16 cellular contexts compared by ENCODE assay signal in the genomic region with DNA sequence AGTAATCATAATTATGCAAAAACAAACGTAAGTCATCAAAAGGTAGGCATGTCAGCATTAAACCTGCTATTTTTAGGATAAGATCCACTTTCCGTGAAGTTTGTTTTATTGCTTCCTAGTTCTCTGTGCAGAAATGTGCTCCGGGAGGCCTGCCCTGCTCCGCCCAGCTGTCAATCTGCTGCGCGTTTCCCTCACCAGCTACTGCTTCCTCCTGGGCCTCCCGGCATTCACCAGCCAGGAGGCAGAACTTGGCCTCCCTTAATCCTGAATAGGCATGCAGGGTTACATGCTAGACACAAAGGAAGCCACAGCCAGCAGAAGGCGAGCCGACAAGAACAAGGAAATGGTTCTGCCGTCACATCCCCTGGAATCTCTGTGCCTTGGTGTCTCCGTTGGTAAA.
DNase-seq lines count a peak whose midpoint lies in the region; ATAC-seq and TF ChIP-seq lines count a peak whose summit lies in the region.
"Had no signal": no experiment of that assay in that cellular context is flagged by ENCODE, and none has a peak within 500 bp of the region (broad histone marks: within the 10 kb centered on the region; RNA-seq: fewer than 3 reads in every experiment).

No MANE protein-coding gene starts in this region.

- H2BK120ac ChIP-seq in trophoblast cell (ENCODE audit: insufficient read depth, low read length, poor library complexity) = no peak overlapping the region

- no peak overlapping the region for H4K91ac ChIP-seq in trophoblast cell (ENCODE audit: low read depth, low read length)

- H3K14ac ChIP-seq in trophoblast cell (ENCODE audit: low read length) = no peak overlapping the region

- H4K8ac ChIP-seq in trophoblast cell (ENCODE audit: low read depth, low read length) = no peak overlapping the region

- H3K4me3 Mint-ChIP-seq in WTC11 = no peak overlapping the region
- H3K4me3 Mint-ChIP-seq: IgD-negative memory B cell, memory B cell, T-helper 17 cell had no signal

- H3K27me3 Mint-ChIP-seq in WTC11 (ENCODE audit: low read depth) = no peaks in the 10 kb centered on the region
- H3K27me3 Mint-ChIP-seq: IgD-negative memory B cell, memory B cell had no signal

- H3K23ac ChIP-seq in trophoblast cell (ENCODE audit: low read length) = no peak overlapping the region

- H3K27ac Mint-ChIP-seq in WTC11 = no peak overlapping the region
- H3K27ac Mint-ChIP-seq: IgD-negative memory B cell, memory B cell, T-helper 17 cell had no signal

- peaks cover 22% of the 10 kb centered on the region for H3K9me3 Mint-ChIP-seq in WTC11

- no peaks in the 10 kb centered on the region for H3K79me1 ChIP-seq in trophoblast cell (ENCODE audit: low read length)

- H3K4me2 ChIP-seq in trophoblast cell (ENCODE audit: low read length) = no peak overlapping the region
- H3K4me2 ChIP-seq: smooth muscle cell had no signal

- H3K4me3 ChIP-seq in right atrium auricular region = no peak overlapping the region
- H3K4me3 ChIP-seq in trophoblast cell (ENCODE audit: low read depth, low read length) = no peak overlapping the region
- H3K4me3 ChIP-seq: esophagus squamous epithelium, smooth muscle cell had no signal

- no peak overlapping the region for H2AFZ ChIP-seq in trophoblast cell (ENCODE audit: insufficient read depth, low read length, poor library complexity)

- H3K18ac ChIP-seq in trophoblast cell (ENCODE audit: low read length) = no peak overlapping the region

- H3K36me3 ChIP-seq in right atrium auricular region (no peaks in the 10 kb centered on the region), trophoblast cell (ENCODE audit: control insufficient read depth in 1 of 2, insufficient read depth in 2 of 2, low read length in 2 of 2) (no peaks in the 10 kb centered on the region)
- H3K36me3 ChIP-seq: esophagus squamous epithelium had no signal

- H3K4me1 ChIP-seq in right atrium auricular region = no peaks in the 10 kb centered on the region
- H3K4me1 ChIP-seq in trophoblast cell (ENCODE audit: control insufficient read depth in 1 of 2, insufficient read depth in 2 of 2, low read length in 2 of 2) = peaks cover 2% of the 10 kb centered on the region in 2 experiments
- H3K4me1 ChIP-seq: esophagus squamous epithelium had no signal

- no peak overlapping the region for H4K12ac ChIP-seq in trophoblast cell (ENCODE audit: low read depth, low read length)

- H2BK5ac ChIP-seq in trophoblast cell (ENCODE audit: low read depth, low read length, poor library complexity) = no peak overlapping the region

- CTCF ChIA-PET in WTC11 (lab: Charles Lee) = no interaction called here

- no peak overlapping the region for H3K9ac ChIP-seq in trophoblast cell (ENCODE audit: low read length)

- H3K9me3 ChIP-seq in right atrium auricular region (no peaks in the 10 kb centered on the region), trophoblast cell (ENCODE audit: insufficient read depth, low read depth, low read length) (peaks cover 7% of the 10 kb centered on the region)
- H3K9me3 ChIP-seq: esophagus squamous epithelium had no signal

- no peaks in the 10 kb centered on the region for H3K79me2 ChIP-seq in trophoblast cell (ENCODE audit: control insufficient read depth, insufficient read depth, low read length, poor library complexity)

- DNase-seq in HT-29 (ENCODE audit: low spot score) (peak; percentile 32), WTC11 (ENCODE audit: low spot score) (no peak), right atrium auricular region (ENCODE audit: low spot score) (peak; percentile 65), trophoblast cell (peak; percentile 25 to 58), activated gamma-delta T cell (lab: John Stamatoyannopoulos, UW) (no peak)
- no peak for DNase-seq in activated CD8-positive, alpha-beta memory T cell treated with anti-CD3 and anti-CD28 coated beads, Interleukin-2, amount 50 U/mL, for 4 hours
- DNase-seq in effector CD8-positive, alpha-beta T cell (lab: John Stamatoyannopoulos, UW) = no peak
- DNase-seq: activated CD4-positive, alpha-beta T cell treated with anti-CD3 and anti-CD28 coated beads for 4 hours; activated T-cell treated with anti-CD3 and anti-CD28 coated beads, Interleukin-2, amount 50 U/mL, for 48 hours; esophagus squamous epithelium; occipital lobe; T-helper 17 cell had no signal

- peaks cover 2% of the 10 kb centered on the region; the same call in 1 of the 2 replicates for H3K36me3 Mint-ChIP-seq in WTC11
- H3K36me3 Mint-ChIP-seq: IgD-negative memory B cell, memory B cell had no signal

- POLR2A ChIA-PET in WTC11 (lab: Charles Lee) = no interaction called here

- no peak overlapping the region for H2AK5ac ChIP-seq in trophoblast cell (ENCODE audit: low read length)

- H2BK12ac ChIP-seq in trophoblast cell (ENCODE audit: low read length) = no peak overlapping the region

- no peak overlapping the region for H3K4ac ChIP-seq in trophoblast cell (ENCODE audit: low read depth, low read length)

- ATAC-seq in WTC11 (peak; percentile 20; the same call in 1 of the 2 replicates), HG02763 (IDR thresholded peaks at IDR 0.05; ENCODE audit: unreplicated experiment) (no peak)
- ATAC-seq: T-helper 17 cell had no signal

- H3K27ac ChIP-seq in right atrium auricular region (no peak overlapping the region), trophoblast cell (ENCODE audit: low read depth, low read length) (no peak overlapping the region)
- H3K27ac ChIP-seq: esophagus squamous epithelium had no signal

- no CpG with 5 or more reads among the region's 11 CpGs for WGBS in trophoblast cell (ENCODE audit: extremely low coverage, insufficient coverage, insufficient read length)

- TF ChIP-seq CTCF in WTC11 (IDR thresholded peaks at IDR 0.05) = no peak
- no peak for TF ChIP-seq CTCF in right atrium auricular region (IDR thresholded peaks at IDR 0.05)

- no peaks in the 10 kb centered on the region for H3K27me3 ChIP-seq in right atrium auricular region
- no peaks in the 10 kb centered on the region for H3K27me3 ChIP-seq in trophoblast cell (ENCODE audit: insufficient read depth, low read length)
- H3K27me3 ChIP-seq: esophagus squamous epithelium had no signal

- H3K4me1 Mint-ChIP-seq in WTC11 = peaks cover 17% of the 10 kb centered on the region
- H3K4me1 Mint-ChIP-seq: memory B cell, T-helper 17 cell had no signal

TF ChIP-seq in WTC11, 78 proteins besides CTCF, POLR2A, EP300 and RAD21:
- TF ChIP-seq NR1H2 (CRISPR knock-in tag; IDR thresholded peaks at IDR 0.05) = no peak
- no peak for TF ChIP-seq CREB1 (CRISPR knock-in tag; IDR thresholded peaks at IDR 0.05)
- no peak for TF ChIP-seq ZNF138 (CRISPR knock-in tag; conservative IDR thresholded peaks at IDR 0.05)
- TF ChIP-seq, protein P1, sequence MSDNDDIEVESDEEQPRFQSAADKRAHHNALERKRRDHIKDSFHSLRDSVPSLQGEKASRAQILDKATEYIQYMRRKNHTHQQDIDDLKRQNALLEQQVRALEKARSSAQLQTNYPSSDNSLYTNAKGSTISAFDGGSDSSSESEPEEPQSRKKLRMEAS (CRISPR knock-in tag; IDR thresholded peaks at IDR 0.05) = no peak
- TF ChIP-seq, protein P2, sequence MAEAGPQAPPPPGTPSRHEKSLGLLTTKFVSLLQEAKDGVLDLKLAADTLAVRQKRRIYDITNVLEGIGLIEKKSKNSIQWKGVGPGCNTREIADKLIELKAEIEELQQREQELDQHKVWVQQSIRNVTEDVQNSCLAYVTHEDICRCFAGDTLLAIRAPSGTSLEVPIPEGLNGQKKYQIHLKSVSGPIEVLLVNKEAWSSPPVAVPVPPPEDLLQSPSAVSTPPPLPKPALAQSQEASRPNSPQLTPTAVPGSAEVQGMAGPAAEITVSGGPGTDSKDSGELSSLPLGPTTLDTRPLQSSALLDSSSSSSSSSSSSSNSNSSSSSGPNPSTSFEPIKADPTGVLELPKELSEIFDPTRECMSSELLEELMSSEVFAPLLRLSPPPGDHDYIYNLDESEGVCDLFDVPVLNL (CRISPR knock-in tag; IDR thresholded peaks at IDR 0.05; ENCODE audit: borderline replicate concordance, low read depth) = no peak
- TF ChIP-seq GABPB1 (CRISPR knock-in tag; IDR thresholded peaks at IDR 0.05) = no peak
- TF ChIP-seq PRRX2 (CRISPR knock-in tag; IDR thresholded peaks at IDR 0.05) = no peak
- no peak for TF ChIP-seq NR2C2 (CRISPR knock-in tag; IDR thresholded peaks at IDR 0.05)
- no peak for TF ChIP-seq ZNF219 (CRISPR knock-in tag; IDR thresholded peaks at IDR 0.05; ENCODE audit: borderline replicate concordance)

Comparison
In these comparisons a context has a peak if more than half of its experiments do, and no peak if none do; other contexts are left out.
1. DNase-seq: peak in HT-29 (single experiment), right atrium auricular region (single experiment) and trophoblast cell (2 of 2); none in WTC11 (single experiment), activated gamma-delta T cell (single experiment), activated CD8-positive, alpha-beta memory T cell treated with anti-CD3 and anti-CD28 coated beads, Interleukin-2, amount 50 U/mL, for 4 hours (single experiment) and effector CD8-positive, alpha-beta T cell (single experiment).